ENCODE assay signal across 20 cellular contexts in the genomic region with DNA sequence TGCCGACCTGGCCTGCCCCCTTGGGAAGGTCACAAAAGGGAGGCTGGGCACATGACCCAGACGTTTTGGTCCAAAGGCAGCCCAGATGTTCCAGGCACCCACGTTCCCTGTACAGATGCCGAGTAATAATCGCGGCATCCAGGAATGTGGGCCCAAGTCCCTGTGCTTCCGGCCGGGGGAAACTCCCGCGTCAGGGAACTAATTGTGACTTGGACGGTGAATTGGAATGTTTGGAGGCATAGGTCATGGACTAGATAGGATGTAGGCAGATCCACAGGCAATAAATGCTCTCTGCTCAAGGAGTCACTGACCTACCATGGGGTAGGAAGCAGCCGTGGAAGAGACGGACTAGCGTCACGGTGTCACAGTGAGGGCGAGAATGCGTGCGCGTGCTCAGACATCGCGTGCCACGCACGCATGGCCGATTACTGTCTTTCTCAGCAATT.
DNase-seq lines count a peak whose midpoint lies in the region; ATAC-seq and TF ChIP-seq lines count a peak whose summit lies in the region.
"Had no signal": no experiment of that assay in that cellular context is flagged by ENCODE, and none has a peak within 500 bp of the region (broad histone marks: within the 10 kb centered on the region; RNA-seq: fewer than 3 reads in every experiment).

No MANE protein-coding gene starts in this region.

- H3K4me1 ChIP-seq in uterus, result no peaks in the 10 kb centered on the region

- TF ChIP-seq CTCF in uterus (IDR thresholded peaks at IDR 0.05) (no peak), coronary artery (IDR thresholded peaks at IDR 0.05) (no peak)

- intact Hi-C loops in Right ventricle myocardium inferior (cut with DNase I), result no loop called here
- intact Hi-C loops in left cardiac atrium (cut with DNase I), result no loop called here
- intact Hi-C loops in sciatic nerve (cut with DNase I), result no loop called here
- intact Hi-C loops in uterus (cut with DNase I; ENCODE audit: low total_unique reads), result no loop called here

- no peaks in the 10 kb centered on the region for H3K9me3 ChIP-seq in uterus

- peak; percentile 38 for ATAC-seq in Right ventricle myocardium inferior
- no peak for ATAC-seq in left cardiac atrium
- ATAC-seq in left lobe of liver, result peak; percentile 74
- ATAC-seq in sciatic nerve, result peak; percentile 24

- peak overlapping the region; percentile 41 to 57 for H3K27ac ChIP-seq in uterus
- no peak overlapping the region for H3K27ac ChIP-seq in coronary artery
- H3K27ac ChIP-seq: 22Rv1, KMS-11 had no signal

- DNase-seq in Right ventricle myocardium inferior (ENCODE audit: missing footprints), result no peak
- DNase-seq in left cardiac atrium, result no peak
- DNase-seq in left lobe of liver (ENCODE audit: low spot score), result peak; percentile 87
- no peak for DNase-seq in sciatic nerve (ENCODE audit: low spot score)
- peak; percentile 30 to 58 for DNase-seq in uterus
- no peak for DNase-seq in coronary artery (ENCODE audit: low spot score)
- no peak for DNase-seq in SK-N-DZ (ENCODE audit: low spot score)
- no peak for DNase-seq in ecto neural progenitor cell (ENCODE audit: low spot score)
- DNase-seq: DMS79 treated with DMSO at 0.1 percent for 48 hours, HFFc6, NCI-H1417, NCI-H187, NCI-H2107, NCI-H2227 treated with DMSO at 0.1 percent for 48 hours, NCI-H524, NCI-H82, OCI-M1, SIG-M5 had no signal

- TF ChIP-seq POLR2A in uterus (IDR thresholded peaks at IDR 0.05), result no peak

- no peaks in the 10 kb centered on the region for H3K36me3 ChIP-seq in uterus

- H3K27me3 ChIP-seq in uterus, result no peaks in the 10 kb centered on the region

- H3K4me3 ChIP-seq in uterus, result no peak overlapping the region
- no peak overlapping the region for H3K4me3 ChIP-seq in coronary artery

Comparison
In these comparisons a context has a peak if more than half of its experiments do, and no peak if none do; other contexts are left out.
1. ATAC-seq: peak in Right ventricle myocardium inferior (single experiment), left lobe of liver (single experiment) and sciatic nerve (single experiment); none in left cardiac atrium (0 of 2).
2. DNase-seq: peak in left lobe of liver (single experiment) and uterus (2 of 2); none in Right ventricle myocardium inferior (single experiment), left cardiac atrium (single experiment), sciatic nerve (single experiment), coronary artery (single experiment), SK-N-DZ (single experiment) and ecto neural progenitor cell (single experiment).
3. H3K27ac ChIP-seq: peak in uterus (2 of 2); none in coronary artery (0 of 2).